ENCODE assay signal across 1 cellular context in genomic region chrX:101217689-101218088, GRCh38.
TF ChIP-seq lines count a peak whose summit lies in the region.

No MANE protein-coding gene starts in this region.

TF ChIP-seq in endothelial cell of umbilical vein, 7 proteins besides CTCF, POLR2A, EP300 and RAD21:
- TF ChIP-seq POLR2AphosphoS5 (IDR thresholded peaks at IDR 0.05; ENCODE audit: insufficient read depth, low read depth, low read length), result no peak
- no peak for TF ChIP-seq GATA2 (IDR thresholded peaks at IDR 0.05; ENCODE audit: insufficient read depth, insufficient read length, low read depth, low read length)
- no peak for TF ChIP-seq MYC (IDR thresholded peaks at IDR 0.05; ENCODE audit: low read depth, low read length)
- TF ChIP-seq EZH2 (IDR thresholded peaks at IDR 0.05; ENCODE audit: borderline replicate concordance, low read depth, low read length, severe bottlenecking), result no peak
- TF ChIP-seq FOS (IDR thresholded peaks at IDR 0.05; ENCODE audit: borderline replicate concordance, insufficient read depth, low read length), result no peak
- no peak for TF ChIP-seq JUN (IDR thresholded peaks at IDR 0.05; ENCODE audit: borderline replicate concordance, insufficient read depth, insufficient read length, low read depth)
- TF ChIP-seq MAX (IDR thresholded peaks at IDR 0.05; ENCODE audit: insufficient read depth, insufficient read length), result no peak
